In the genomic region with DNA sequence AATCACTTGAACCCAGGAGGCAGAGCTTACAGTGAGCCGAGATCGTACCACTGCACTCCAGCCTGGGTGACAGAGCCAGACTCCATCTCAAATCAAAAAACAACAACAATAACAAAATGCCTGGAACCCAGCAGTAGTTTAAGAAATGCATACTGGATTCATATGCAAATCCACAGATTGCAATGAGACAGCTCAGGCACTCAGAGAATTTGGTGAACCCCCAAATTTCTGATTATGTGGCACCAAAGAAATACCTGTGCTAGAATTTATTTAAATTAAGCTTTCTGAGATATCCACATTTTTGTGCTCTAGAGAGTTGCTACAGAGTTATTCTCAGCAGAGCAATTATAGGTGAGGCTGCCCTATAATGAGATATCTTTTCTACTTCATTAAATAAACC, we compare ENCODE assay signal across 2 cellular contexts.
TF ChIP-seq lines count a peak whose summit lies in the region.

No MANE protein-coding gene starts in this region.

TF ChIP-seq in GM23338, 12 proteins besides CTCF, POLR2A, EP300 and RAD21 (continues in another document):
- TF ChIP-seq ZNF114 (CRISPR knock-in tag; IDR thresholded peaks at IDR 0.05) (no peak), ZNF462 (CRISPR knock-in tag; IDR thresholded peaks at IDR 0.05) (no peak), JUNB (IDR thresholded peaks at IDR 0.05; ENCODE audit: unreplicated experiment) (no peak), ETS1 (IDR thresholded peaks at IDR 0.05) (no peak), CREB1 (CRISPR knock-in tag; IDR thresholded peaks at IDR 0.05; ENCODE audit: low read depth) (no peak), NANOG (IDR thresholded peaks at IDR 0.05; ENCODE audit: borderline replicate concordance) (no peak), POLR2AphosphoS5 (IDR thresholded peaks at IDR 0.05; ENCODE audit: low read depth) (no peak), STAT1 (IDR thresholded peaks at IDR 0.05; ENCODE audit: unreplicated experiment) (no peak), ZNF331 (CRISPR knock-in tag; IDR thresholded peaks at IDR 0.05; ENCODE audit: low read depth) (no peak)
- TF ChIP-seq, protein P1, sequence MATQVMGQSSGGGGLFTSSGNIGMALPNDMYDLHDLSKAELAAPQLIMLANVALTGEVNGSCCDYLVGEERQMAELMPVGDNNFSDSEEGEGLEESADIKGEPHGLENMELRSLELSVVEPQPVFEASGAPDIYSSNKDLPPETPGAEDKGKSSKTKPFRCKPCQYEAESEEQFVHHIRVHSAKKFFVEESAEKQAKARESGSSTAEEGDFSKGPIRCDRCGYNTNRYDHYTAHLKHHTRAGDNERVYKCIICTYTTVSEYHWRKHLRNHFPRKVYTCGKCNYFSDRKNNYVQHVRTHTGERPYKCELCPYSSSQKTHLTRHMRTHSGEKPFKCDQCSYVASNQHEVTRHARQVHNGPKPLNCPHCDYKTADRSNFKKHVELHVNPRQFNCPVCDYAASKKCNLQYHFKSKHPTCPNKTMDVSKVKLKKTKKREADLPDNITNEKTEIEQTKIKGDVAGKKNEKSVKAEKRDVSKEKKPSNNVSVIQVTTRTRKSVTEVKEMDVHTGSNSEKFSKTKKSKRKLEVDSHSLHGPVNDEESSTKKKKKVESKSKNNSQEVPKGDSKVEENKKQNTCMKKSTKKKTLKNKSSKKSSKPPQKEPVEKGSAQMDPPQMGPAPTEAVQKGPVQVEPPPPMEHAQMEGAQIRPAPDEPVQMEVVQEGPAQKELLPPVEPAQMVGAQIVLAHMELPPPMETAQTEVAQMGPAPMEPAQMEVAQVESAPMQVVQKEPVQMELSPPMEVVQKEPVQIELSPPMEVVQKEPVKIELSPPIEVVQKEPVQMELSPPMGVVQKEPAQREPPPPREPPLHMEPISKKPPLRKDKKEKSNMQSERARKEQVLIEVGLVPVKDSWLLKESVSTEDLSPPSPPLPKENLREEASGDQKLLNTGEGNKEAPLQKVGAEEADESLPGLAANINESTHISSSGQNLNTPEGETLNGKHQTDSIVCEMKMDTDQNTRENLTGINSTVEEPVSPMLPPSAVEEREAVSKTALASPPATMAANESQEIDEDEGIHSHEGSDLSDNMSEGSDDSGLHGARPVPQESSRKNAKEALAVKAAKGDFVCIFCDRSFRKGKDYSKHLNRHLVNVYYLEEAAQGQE (IDR thresholded peaks at IDR 0.05; ENCODE audit: unreplicated experiment) = no peak

TF ChIP-seq in H1, 55 proteins besides CTCF, POLR2A, EP300 and RAD21:
- TF ChIP-seq TEAD4 (IDR thresholded peaks at IDR 0.05; ENCODE audit: low read depth, low read length) = peak; percentile 10; the same call in 1 of the 2 replicates
- TF ChIP-seq SRF (IDR thresholded peaks at IDR 0.05; ENCODE audit: low read depth, low read length) = no peak
TF ChIP-seq in H1: peak in this region for 1.
